In genomic region chr22:47452184-47452583, GRCh38 we compare ENCODE assay signal across 10 cellular contexts.
DNase-seq lines count a peak whose midpoint lies in the region; ATAC-seq, FAIRE-seq and TF ChIP-seq lines count a peak whose summit lies in the region.
"Had no signal": no experiment of that assay in that cellular context is flagged by ENCODE, and none has a peak within 500 bp of the region (broad histone marks: within the 10 kb centered on the region; RNA-seq: fewer than 3 reads in every experiment).

No MANE protein-coding gene starts in this region.

- RAD21 ChIA-PET in HCT116 (lab: Charles Lee; ENCODE audit: low non-redundant PET in 1 of 2, low total read pairs in 2 of 2, uncharacterized antibody in 2 of 2, unreplicated experiment in 2 of 2) = no interaction called here

- H3K4me1 ChIP-seq in HCT116 (ENCODE audit: control insufficient read depth in 1 of 2, insufficient read depth in 2 of 2, low read length in 2 of 2) = no peaks in the 10 kb centered on the region
- no peaks in the 10 kb centered on the region for H3K4me1 ChIP-seq in left lung

- BruUV-seq in HCT116 (replicated peaks; lab: Mats Ljungman, UMichigan) = no TSS peak

- intact Hi-C loops in HCT116 (cut with micrococcal nuclease) = loop anchor here (1.0 to 10.0 kb wide), 2 partner anchors 237 to 1040 kb away; no protein-coding TSS in a partner anchor
- intact Hi-C loops in left lung (cut with DNase I) = no loop called here

- CTCF ChIA-PET in HCT116 (lab: Charles Lee) = interaction anchor here (1.7 kb wide), 1 partner anchor 21 kb away, joined by 4 read pairs; no protein-coding TSS in a partner anchor

- H3K4me3 ChIP-seq in HCT116 (replicated peaks in 1 of 2; ENCODE audit: low read depth in 1 of 2, low read length in 2 of 2) = no peak overlapping the region
- no peak overlapping the region for H3K4me3 ChIP-seq in left lung
- H3K4me3 ChIP-seq: dorsolateral prefrontal cortex, SK-N-MC had no signal

- H3K9me2 ChIP-seq in HCT116 (ENCODE audit: insufficient read depth) = no peaks in the 10 kb centered on the region

- peak; percentile 9 for DNase-seq in Caki2 (ENCODE audit: low read depth)
- peak; percentile 68 for DNase-seq in HCT116 (ENCODE audit: low read depth, low spot score)
- DNase-seq in RCC 7860 (ENCODE audit: low spot score) = peak; percentile 27
- DNase-seq in left lung = no peak
- no peak for DNase-seq in caudate nucleus (lab: John Stamatoyannopoulos, UW)
- no peak for DNase-seq in anterior cingulate cortex (lab: John Stamatoyannopoulos, UW)
- DNase-seq: dorsolateral prefrontal cortex had no signal

- peak overlapping the region; percentile 24; the same call in 1 of the 2 replicates for H3K4me2 ChIP-seq in HCT116 (ENCODE audit: low read length)

- no peak for FAIRE-seq in RCC 7860 (lab: Jason Lieb, UNC)

- H4K20me1 ChIP-seq in HCT116 (ENCODE audit: insufficient read depth) = no peaks in the 10 kb centered on the region

- TF ChIP-seq RAD21 in HCT116 (IDR thresholded peaks at IDR 0.05; ENCODE audit: low read depth) = peak; percentile 62

- H3K9me3 ChIP-seq in HCT116 (ENCODE audit: control insufficient read depth in 1 of 2, insufficient read depth in 1 of 2, low read depth in 1 of 2, low read length in 2 of 2) = no peaks in the 10 kb centered on the region
- peaks cover 0 to 20% of the 10 kb centered on the region in 2 donors for H3K9me3 ChIP-seq in left lung

- TF ChIP-seq POLR2A in HCT116 (IDR thresholded peaks at IDR 0.05; ENCODE audit: borderline replicate concordance, extremely low read depth, insufficient read depth, insufficient read length) = no peak

- no peak overlapping the region for H3K9ac ChIP-seq in HCT116 (ENCODE audit: low read length)

- H3K36me3 ChIP-seq in HCT116 (ENCODE audit: control insufficient read depth in 1 of 2, insufficient read depth in 2 of 2, low read length in 2 of 2) (no peaks in the 10 kb centered on the region), left lung (no peaks in the 10 kb centered on the region)

- peak; percentile 96 for ATAC-seq in HCT116
- peak; percentile 48 for ATAC-seq in left lung
- ATAC-seq in HG03095 (IDR thresholded peaks at IDR 0.05; ENCODE audit: unreplicated experiment) = no peak
- ATAC-seq in HG03342 (IDR thresholded peaks at IDR 0.05; ENCODE audit: unreplicated experiment) = no peak

- in situ Hi-C loops in Caki2 (cut with HindIII; ENCODE audit: low pct_unique_long_range_greater_than_20kb, low sequenced_read_pairs) = no loop called here

- no peaks in the 10 kb centered on the region for H3K79me2 ChIP-seq in HCT116 (ENCODE audit: insufficient read depth, low read length)

- POLR2A ChIA-PET in HCT116 (lab: Charles Lee) = interaction anchor here (0.7 kb wide), 1 partner anchor 651 kb away, joined by 3 read pairs; no protein-coding TSS in a partner anchor

- H2AFZ ChIP-seq in HCT116 (ENCODE audit: low read depth, low read length, poor library complexity, severe bottlenecking) = no peak overlapping the region

- TF ChIP-seq CTCF in HCT116 (IDR thresholded peaks at IDR 0.05 in 2 of 3, conservative IDR thresholded peaks at IDR 0.05 in 1 of 3; ENCODE audit: borderline replicate concordance in 1 of 3, insufficient read depth in 1 of 3, low read depth in 2 of 3, low read length in 2 of 3) = peak; percentile 93 to 96 (median 95)
- peak; percentile 31 to 33 for TF ChIP-seq CTCF in left lung (IDR thresholded peaks at IDR 0.05)

- no peaks in the 10 kb centered on the region for H3K27me3 ChIP-seq in HCT116 (ENCODE audit: insufficient read depth, low read length)
- H3K27me3 ChIP-seq in left lung = no peaks in the 10 kb centered on the region

- H3K27ac ChIP-seq in HCT116 (ENCODE audit: low read depth, low read length) (no peak overlapping the region), left lung (no peak overlapping the region), caudate nucleus (ENCODE audit: low read depth, low read length) (no peak overlapping the region)
- H3K27ac ChIP-seq: SK-N-MC had no signal

TF ChIP-seq in HCT116, 20 proteins besides CTCF, POLR2A, EP300 and RAD21:
- no peak for TF ChIP-seq SRF (IDR thresholded peaks at IDR 0.05; ENCODE audit: low read depth)
- TF ChIP-seq POLR2AphosphoS5 (IDR thresholded peaks at IDR 0.05; ENCODE audit: low read depth, low read length) = no peak
- no peak for TF ChIP-seq YY1 (IDR thresholded peaks at IDR 0.05; ENCODE audit: extremely low read depth, insufficient replicate concordance, low read depth, low read length)
- TF ChIP-seq EZH2phosphoT487 (IDR thresholded peaks at IDR 0.05; ENCODE audit: borderline replicate concordance) = no peak
- TF ChIP-seq ZBTB33 (IDR thresholded peaks at IDR 0.05; ENCODE audit: extremely low read depth, insufficient replicate concordance, low read length) = no peak
- TF ChIP-seq MAX (IDR thresholded peaks at IDR 0.05) = no peak

Comparison
In these comparisons a context has a peak if more than half of its experiments do, and no peak if none do; other contexts are left out.
1. DNase-seq: peak in Caki2 (single experiment), HCT116 (single experiment) and RCC 7860 (single experiment); none in left lung (0 of 2), caudate nucleus (0 of 61) and anterior cingulate cortex (0 of 58).
2. ATAC-seq: peak in HCT116 (single experiment) and left lung (single experiment); none in HG03095 (single experiment) and HG03342 (single experiment).